12 cellular contexts compared by ENCODE assay signal in the genomic region with DNA sequence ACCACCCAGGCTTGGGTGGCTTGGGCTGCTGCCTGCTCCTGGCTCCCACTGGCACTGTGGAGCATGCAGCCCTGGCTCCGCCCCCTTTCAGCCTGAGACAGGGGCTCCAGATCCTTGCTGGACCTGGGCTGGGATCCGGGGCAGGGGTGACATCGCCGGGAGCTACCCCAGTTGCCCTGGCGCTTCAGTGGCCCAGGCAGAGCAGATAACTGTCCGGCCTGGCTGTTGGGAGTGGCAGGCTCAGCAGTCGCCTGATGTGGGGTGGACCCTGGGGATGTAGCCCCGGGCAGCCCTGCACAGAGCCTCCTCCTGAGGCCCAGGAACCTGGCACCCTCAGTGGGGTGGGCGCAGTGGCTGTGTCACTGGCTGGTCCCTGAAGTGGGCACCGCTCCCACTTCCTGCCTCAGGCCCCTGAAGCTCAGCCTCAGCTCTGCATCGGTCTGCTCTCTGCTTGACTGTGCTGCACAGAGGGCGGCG. TPM values are rescaled to one million over a fixed set of nuclear protein-coding genes. Genes with fewer than 3 reads are reported as not detected.
A peak's percentile ranks its signal among the peaks of the same experiment; 100 is the strongest.
DNase-seq lines count a peak whose midpoint lies in the region; ATAC-seq, FAIRE-seq and TF ChIP-seq lines count a peak whose summit lies in the region.
"Had no signal": no experiment of that assay in that cellular context is flagged by ENCODE, and none has a peak within 500 bp of the region (broad histone marks: within the 10 kb centered on the region; RNA-seq: fewer than 3 reads in every experiment).

No MANE protein-coding gene starts in this region.

- H3K4me1 ChIP-seq in tibial nerve, result peaks cover 0 to 15% (median 0%) of the 10 kb centered on the region in 4 donors
- H3K4me1 ChIP-seq: A549, pancreas had no signal

- no peak overlapping the region for H3K27ac Mint-ChIP-seq in activated naive CD4-positive, alpha-beta T cell treated with anti-CD3 and anti-CD28 coated beads, Interleukin-2, amount 50 U/mL, for 72 hours
- no peak overlapping the region for H3K27ac Mint-ChIP-seq in chondrocyte (ENCODE audit: unreplicated experiment)

- peaks cover 0 to 5% (median 0%) of the 10 kb centered on the region in 3 donors for H3K36me3 ChIP-seq in tibial nerve
- H3K36me3 ChIP-seq: pancreas had no signal

- TF ChIP-seq CTCF in chondrocyte (IDR thresholded peaks at IDR 0.05) (no peak), tibial nerve (IDR thresholded peaks at IDR 0.05) (no peak), D721Med (IDR thresholded peaks at IDR 0.05; ENCODE audit: insufficient read depth, missing control alignments) (no peak)

- H3K4me3 Mint-ChIP-seq in chondrocyte (ENCODE audit: unreplicated experiment), result no peak overlapping the region

- H3K36me3 Mint-ChIP-seq in activated naive CD4-positive, alpha-beta T cell treated with anti-CD3 and anti-CD28 coated beads, Interleukin-2, amount 50 U/mL, for 72 hours, result peaks cover 14 to 23% of the 10 kb centered on the region in 2 donors
- H3K36me3 Mint-ChIP-seq in chondrocyte (ENCODE audit: low read depth), result no peaks in the 10 kb centered on the region

- TF ChIP-seq EP300 in tibial nerve (IDR thresholded peaks at IDR 0.05), result no peak

- no peak for DNase-seq in activated naive CD4-positive, alpha-beta T cell treated with anti-CD3 and anti-CD28 coated beads, Interleukin-2, amount 50 U/mL, for 72 hours (ENCODE audit: low spot score in 2 of 2)
- no peak for DNase-seq in activated naive CD4-positive, alpha-beta T cell (lab: John Stamatoyannopoulos, UW)
- DNase-seq in chondrocyte (ENCODE audit: low spot score) (peak; percentile 87), tibial nerve (ENCODE audit: low spot score in 2 of 2) (no peak), D721Med (ENCODE audit: insufficient read length, low spot score) (no peak), H4 (ENCODE audit: low spot score) (no peak)
- DNase-seq: stimulated activated CD4-positive, alpha-beta T cell treated with anti-CD3 and anti-CD28 coated beads, Interleukin-4, amount 100 ng/mL, for 24 hours; SW 1271 had no signal

- H3K9me3 Mint-ChIP-seq in activated naive CD4-positive, alpha-beta T cell treated with anti-CD3 and anti-CD28 coated beads, Interleukin-2, amount 50 U/mL, for 72 hours, result no peaks in the 10 kb centered on the region
- no peaks in the 10 kb centered on the region for H3K9me3 Mint-ChIP-seq in chondrocyte (ENCODE audit: low read depth)

- H3K4me1 Mint-ChIP-seq in chondrocyte (ENCODE audit: low read depth), result no peaks in the 10 kb centered on the region

- no peak for FAIRE-seq in D721Med (lab: Jason Lieb, UNC)
- FAIRE-seq: A549, pancreas had no signal

- no peak overlapping the region for H3K4me3 ChIP-seq in tibial nerve
- H3K4me3 ChIP-seq: A549, pancreas had no signal

- H3K27me3 Mint-ChIP-seq in chondrocyte (ENCODE audit: low read depth), result no peaks in the 10 kb centered on the region

- no peaks in the 10 kb centered on the region for H3K9me3 ChIP-seq in tibial nerve
- H3K9me3 ChIP-seq: A549, pancreas had no signal

- H3K27ac ChIP-seq in temporal lobe (ENCODE audit: low read depth, low read length) (peak overlapping the region; percentile 17), tibial nerve (no peak overlapping the region)
- H3K27ac ChIP-seq: A549, pancreas had no signal

- no peaks in the 10 kb centered on the region for H3K27me3 ChIP-seq in tibial nerve
- H3K27me3 ChIP-seq: pancreas had no signal

- 89 to 96% methylated on average over 4 to 13 of the region's 13 CpGs for whole genome bisulfite sequencing in tibial nerve, 2 donors

- no peak for TF ChIP-seq POLR2A in tibial nerve (IDR thresholded peaks at IDR 0.05)

- peak; percentile 15 to 49 for ATAC-seq in activated naive CD4-positive, alpha-beta T cell treated with anti-CD3 and anti-CD28 coated beads, Interleukin-2, amount 50 U/mL, for 72 hours
- peak; percentile 29 for ATAC-seq in HG02970 (IDR thresholded peaks at IDR 0.05; ENCODE audit: low FRiP score, unreplicated experiment)

RNA-seq across cellular contexts. Expression of a gene that starts 57.9 kb away (rescaled TPM):
- 10 to 100 TPM; 56.6 to 98.8 TPM for total RNA-seq in activated naive CD4-positive, alpha-beta T cell treated with anti-CD3 and anti-CD28 coated beads, Interleukin-2, amount 50 U/mL, for 72 hours
- total RNA-seq in chondrocyte (18.1 to 34.1 TPM (median 19.0 TPM) in 3 replicates), temporal lobe (128 TPM), tibial nerve (100 to 1,000 TPM in 1 of 4 donors, 10 to 100 TPM in 3; 69.6 to 114 (median 91.2) TPM)
- total RNA-seq in H4 (2014; rRNA removed; shearing (Covaris generic)), result 28.9 and 39.5 TPM in 2 replicates
